17 cellular contexts compared by ENCODE assay signal in the genomic region with DNA sequence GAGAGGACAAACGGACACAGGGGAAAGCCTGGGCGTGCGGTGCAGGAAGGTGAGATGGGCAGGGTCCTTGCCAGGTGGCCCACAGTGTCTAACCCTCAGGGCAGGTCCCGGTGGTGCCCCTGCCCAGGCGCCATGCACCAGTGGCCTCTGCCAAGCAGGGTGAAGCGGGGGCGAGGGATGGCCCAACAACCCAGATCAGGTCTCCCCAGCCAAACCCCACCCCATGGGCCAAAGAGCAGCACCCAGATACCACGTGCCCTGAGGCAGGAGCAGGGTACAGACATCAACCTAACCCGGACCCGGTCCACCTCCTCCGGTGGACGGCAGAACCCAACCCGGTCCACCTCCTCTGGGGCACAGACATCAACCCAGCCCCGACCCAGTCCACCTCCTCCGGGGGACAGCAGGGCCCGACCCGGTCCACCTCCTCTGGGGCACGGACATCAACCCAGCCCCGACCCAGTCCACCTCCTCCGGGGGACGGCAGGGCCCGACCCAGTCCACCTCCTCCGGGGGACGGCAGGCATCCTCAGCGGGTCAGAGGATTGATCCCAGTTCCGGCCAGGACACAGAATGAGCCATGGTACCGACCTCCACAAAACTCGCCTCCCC. TPM values are rescaled to one million over a fixed set of nuclear protein-coding genes. Genes with fewer than 3 reads are reported as not detected.
A peak's percentile ranks its signal among the peaks of the same experiment; 100 is the strongest.
DNase-seq lines count a peak whose midpoint lies in the region; ATAC-seq and TF ChIP-seq lines count a peak whose summit lies in the region.
"Had no signal": no experiment of that assay in that cellular context is flagged by ENCODE, and none has a peak within 500 bp of the region (broad histone marks: within the 10 kb centered on the region; RNA-seq: fewer than 3 reads in every experiment).

No MANE protein-coding gene starts in this region.

- TF ChIP-seq CTCF in nephron progenitor cell (IDR thresholded peaks at IDR 0.05) = no peak
- TF ChIP-seq CTCF in MCF 10A (IDR thresholded peaks at IDR 0.05; ENCODE audit: unreplicated experiment) = no peak

- H3K27ac ChIP-seq in BLaER1 = no peak overlapping the region
- peak overlapping the region; percentile 26 for H3K27ac ChIP-seq in KOPT-K1 (ENCODE audit: low read depth, low read length, poor library complexity, severe bottlenecking)
- no peak overlapping the region for H3K27ac ChIP-seq in right cardiac atrium (ENCODE audit: low read length)
- H3K27ac ChIP-seq: brain microvascular endothelial cell, prostate gland, SJSA1 had no signal

- H3K9me3 Mint-ChIP-seq in nephron progenitor cell (no peaks in the 10 kb centered on the region), MCF 10A (ENCODE audit: unreplicated experiment) (no peaks in the 10 kb centered on the region)
- H3K9me3 Mint-ChIP-seq: activated CD4-positive, alpha-beta T cell treated with anti-CD3 and anti-CD28 coated beads, Interleukin-2, amount 10 ng/mL, durations not matched to agents 7 days and 5 days; activated naive CD4-positive, alpha-beta T cell treated with anti-CD3 and anti-CD28 coated beads, Interleukin-2, amount 50 U/mL, for 72 hours had no signal

- H3K4me1 ChIP-seq in BLaER1 (peaks cover 87% of the 10 kb centered on the region), right cardiac atrium (ENCODE audit: control insufficient read depth, insufficient read depth, low read length) (peaks cover 22% of the 10 kb centered on the region)

- 79% methylated on average over 28 of the region's 28 CpGs for whole genome bisulfite sequencing in right cardiac atrium

- H3K4me2 ChIP-seq in BLaER1 = peak overlapping the region; percentile 94; the same call in 1 of the 2 replicates

- CTCF ChIA-PET in MCF 10A (lab: Yijun Ruan, JAX) = no interaction called here

- peak; percentile 12 to 34 for ATAC-seq in right cardiac atrium
- ATAC-seq in GM21367 (IDR thresholded peaks at IDR 0.05; ENCODE audit: unreplicated experiment) = no peak
- ATAC-seq in HG02870 (IDR thresholded peaks at IDR 0.05; ENCODE audit: unreplicated experiment) = no peak
- no peak for ATAC-seq in HG03095 (IDR thresholded peaks at IDR 0.05; ENCODE audit: unreplicated experiment)

- H3K27me3 Mint-ChIP-seq in nephron progenitor cell (ENCODE audit: low read depth, poor library complexity) (no peaks in the 10 kb centered on the region), MCF 10A (ENCODE audit: insufficient read depth, unreplicated experiment) (peaks cover 11% of the 10 kb centered on the region)
- H3K27me3 Mint-ChIP-seq: activated CD4-positive, alpha-beta T cell treated with anti-CD3 and anti-CD28 coated beads, Interleukin-2, amount 10 ng/mL, durations not matched to agents 7 days and 5 days had no signal

- no peak overlapping the region for H3K27ac Mint-ChIP-seq in nephron progenitor cell
- H3K27ac Mint-ChIP-seq in MCF 10A (ENCODE audit: low read depth, unreplicated experiment) = no peak overlapping the region
- H3K27ac Mint-ChIP-seq: activated CD4-positive, alpha-beta T cell treated with anti-CD3 and anti-CD28 coated beads, Interleukin-2, amount 10 ng/mL, durations not matched to agents 7 days and 5 days; activated naive CD4-positive, alpha-beta T cell treated with anti-CD3 and anti-CD28 coated beads, Interleukin-2, amount 50 U/mL, for 72 hours had no signal

- peaks cover 90% of the 10 kb centered on the region for H4K20me1 ChIP-seq in BLaER1

- no peak overlapping the region for H3K9ac ChIP-seq in BLaER1

- POLR2A ChIA-PET in MCF 10A (lab: Yijun Ruan, JAX) = no interaction called here

- H3K4me1 Mint-ChIP-seq in nephron progenitor cell (peaks cover 88% of the 10 kb centered on the region), MCF 10A (ENCODE audit: insufficient read depth, unreplicated experiment) (no peaks in the 10 kb centered on the region)

- peaks cover 9% of the 10 kb centered on the region; the same call in 1 of the 2 replicates for H3K36me3 ChIP-seq in BLaER1
- peaks cover 9% of the 10 kb centered on the region; the same call in 1 of the 2 replicates for H3K36me3 ChIP-seq in KOPT-K1 (ENCODE audit: insufficient read depth, low read length)
- H3K36me3 ChIP-seq: brain microvascular endothelial cell, prostate gland had no signal

- intact Hi-C loops in right cardiac atrium (cut with DNase I) = no loop called here
- intact Hi-C loops in MCF 10A (cut with micrococcal nuclease) = no loop called here

- DNase-seq in right cardiac atrium (peak in 1 of 3 donors; percentile 81), nephron progenitor cell (no peak), MCF 10A (ENCODE audit: unreplicated experiment) (no peak)
- DNase-seq: activated CD4-positive, alpha-beta T cell treated with anti-CD3 and anti-CD28 coated beads, Interleukin-2, amount 10 ng/mL, durations not matched to agents 7 days and 5 days; brain microvascular endothelial cell; COR-L47; EL; hippocampal formation; NCI-H345 had no signal

- no TSS peak for BruUV-seq in MCF 10A (replicated peaks; lab: Mats Ljungman, UMichigan)

- H3K4me3 Mint-ChIP-seq in nephron progenitor cell (peak overlapping the region; percentile 44), MCF 10A (ENCODE audit: unreplicated experiment) (no peak overlapping the region)
- H3K4me3 Mint-ChIP-seq: activated CD4-positive, alpha-beta T cell treated with anti-CD3 and anti-CD28 coated beads, Interleukin-2, amount 10 ng/mL, durations not matched to agents 7 days and 5 days had no signal

- H3K4me3 ChIP-seq in BLaER1 = no peak overlapping the region
- no peak overlapping the region for H3K4me3 ChIP-seq in right cardiac atrium (ENCODE audit: low read length)
- H3K4me3 ChIP-seq: prostate gland, SJSA1 had no signal

- H3K27me3 ChIP-seq in BLaER1 (peaks cover 48% of the 10 kb centered on the region), right cardiac atrium (ENCODE audit: control insufficient read depth, insufficient read depth) (no peaks in the 10 kb centered on the region)
- H3K27me3 ChIP-seq: SJSA1 had no signal

- H3K36me3 Mint-ChIP-seq in nephron progenitor cell (ENCODE audit: low read depth) (peaks cover 12% of the 10 kb centered on the region), MCF 10A (ENCODE audit: insufficient read depth, unreplicated experiment) (no peaks in the 10 kb centered on the region)

- H3K9me3 ChIP-seq in BLaER1 = no peaks in the 10 kb centered on the region
- no peaks in the 10 kb centered on the region for H3K9me3 ChIP-seq in KOPT-K1 (ENCODE audit: insufficient read depth, low read length, poor library complexity, severe bottlenecking)
- H3K9me3 ChIP-seq in right cardiac atrium (ENCODE audit: control insufficient read depth, low read length) = no peaks in the 10 kb centered on the region
- H3K9me3 ChIP-seq: prostate gland, SJSA1 had no signal

RNA-seq across cellular contexts. Expression of a gene that starts 12.8 kb away (rescaled TPM):
- total RNA-seq in right cardiac atrium (10 to 100 TPM; 57.2 to 80.5 (median 65.6) TPM), MCF 10A (2022) (6.3 and 8.1 TPM in 2 replicates)
- polyA plus RNA-seq in right cardiac atrium = 28.5 TPM

Comparison
In these comparisons a context has a peak if more than half of its experiments do, and no peak if none do; other contexts are left out.
1. ATAC-seq: peak in right cardiac atrium (2 of 2); none in GM21367 (single experiment), HG02870 (single experiment) and HG03095 (single experiment).